Comparison of ENCODE assay signal across 8 cellular contexts in the genomic region with DNA sequence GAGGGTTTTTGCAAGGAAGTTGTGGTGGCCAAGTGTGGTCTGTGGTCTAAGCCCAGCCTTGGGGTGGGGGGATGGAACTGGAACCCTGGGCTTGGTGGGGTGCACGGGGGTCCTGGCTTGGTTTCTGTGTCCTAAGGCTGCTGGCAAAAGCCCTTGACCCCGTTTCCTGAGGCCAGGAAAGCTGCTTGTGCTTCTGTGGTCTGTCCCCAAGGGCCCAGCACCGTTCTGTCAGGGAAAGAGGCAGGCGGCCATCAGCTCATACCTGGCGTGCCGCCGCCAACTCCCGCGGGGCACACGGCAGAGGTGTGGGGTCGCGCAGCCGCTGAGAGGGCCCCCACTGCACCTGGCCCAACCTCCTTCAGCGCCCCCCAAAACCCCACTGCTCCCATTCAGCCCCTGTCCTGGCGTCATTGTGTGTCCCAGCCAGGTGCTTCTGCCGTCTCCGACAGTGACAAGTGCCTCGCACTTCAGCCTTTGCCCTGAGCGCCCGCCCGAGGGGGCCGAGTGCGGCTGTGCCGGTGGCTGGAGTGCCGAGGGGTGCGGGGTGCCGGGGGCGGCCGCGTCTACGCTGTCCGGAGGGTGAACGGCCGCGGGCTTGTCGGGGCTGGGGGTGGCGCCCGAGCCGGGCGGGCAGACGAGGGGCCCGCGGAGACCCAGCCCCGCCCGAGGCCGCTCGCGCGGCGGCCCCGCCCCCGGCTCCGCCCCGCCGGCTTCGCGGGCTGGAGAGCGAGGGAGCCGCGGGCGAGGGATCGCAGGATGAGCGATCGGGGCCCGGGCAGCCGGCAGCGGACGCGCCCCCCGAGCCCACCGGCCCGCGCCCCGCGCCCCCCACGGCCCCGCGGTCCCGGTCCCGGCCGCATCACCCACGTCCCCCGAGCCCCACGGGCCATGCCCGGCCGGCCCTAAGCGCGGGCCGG. TPM values are rescaled to one million over a fixed set of nuclear protein-coding genes. Genes with fewer than 3 reads are reported as not detected.
DNase-seq lines count a peak whose midpoint lies in the region; ATAC-seq and TF ChIP-seq lines count a peak whose summit lies in the region.

CNIH2 (plus strand) TSS at position 701 of the 917 bp plus-strand sequence. CDS start 282 bp downstream, outside the sequence.

- H3K4me1 ChIP-seq in OCI-LY1 (ENCODE audit: insufficient read depth, low read length, severe bottlenecking) = peaks cover 14% of the 10 kb centered on the region
- H3K4me1 ChIP-seq in aorta (ENCODE audit: control insufficient read depth in 1 of 2, insufficient read depth in 2 of 2, low read length in 2 of 2) = no peaks in the 10 kb centered on the region

- intact Hi-C loops in aorta (cut with DNase I) = no loop called here

- no peaks in the 10 kb centered on the region for H3K36me3 Mint-ChIP-seq in activated naive CD8-positive, alpha-beta T cell

- peak; percentile 59 for DNase-seq in NCI-H82 (lab: John Stamatoyannopoulos, UW)
- no peak for DNase-seq in NCI-H82 treated with DMSO at 0.1 percent for 48 hours (lab: John Stamatoyannopoulos, UW; ENCODE audit: unreplicated experiment)
- peak; percentile 40 to 59 for DNase-seq in stimulated activated CD4-positive, alpha-beta T cell treated with anti-CD3 and anti-CD28 coated beads, Interleukin-4, amount 100 ng/mL, for 4 hours
- DNase-seq in SW 1271 (lab: John Stamatoyannopoulos, UW) = no peak
- no peak for DNase-seq in aorta

- H3K4me1 Mint-ChIP-seq in activated naive CD8-positive, alpha-beta T cell (ENCODE audit: low read depth) = peaks cover 19% of the 10 kb centered on the region

- H3K9ac ChIP-seq in OCI-LY1 (ENCODE audit: low read length) = no peak within 1 kb of the TSS; the same call in 1 of the 2 replicates

- H3K9me3 ChIP-seq in OCI-LY1 (ENCODE audit: low read length) (no peaks in the 10 kb centered on the region), aorta (ENCODE audit: control insufficient read depth, low read length) (no peaks in the 10 kb centered on the region)

- H3K36me3 ChIP-seq in OCI-LY1 (ENCODE audit: insufficient read depth, low read length) = peaks cover 34% of the 10 kb centered on the region
- H3K36me3 ChIP-seq in aorta (ENCODE audit: control insufficient read depth in 1 of 2, insufficient read depth in 2 of 2, low read length in 1 of 2) = peaks cover 2 to 6% of the 10 kb centered on the region in 2 donors

- TF ChIP-seq CTCF in OCI-LY1 (IDR thresholded peaks at IDR 0.05; ENCODE audit: low read length) = no peak

- H3K9me3 Mint-ChIP-seq in activated naive CD8-positive, alpha-beta T cell (ENCODE audit: low read depth) = no peaks in the 10 kb centered on the region

- 0 out of 2 replicates have a peak, but pooled peaks cover 5% of the 10 kb centered on the region for H3F3A ChIP-seq in OCI-LY1 (ENCODE audit: insufficient read depth, low read length)

- no peaks in the 10 kb centered on the region for H4K20me1 ChIP-seq in OCI-LY1 (ENCODE audit: insufficient read depth, low read length)

- no peaks in the 10 kb centered on the region for H3K27me3 Mint-ChIP-seq in activated naive CD8-positive, alpha-beta T cell

- 7 to 9% methylated on average over 60 to 89 of the region's 89 CpGs for WGBS in aorta, 2 donors

- H3K27ac ChIP-seq in OCI-LY1 (ENCODE audit: low read depth, low read length, poor library complexity, severe bottlenecking) = no peak within 1 kb of the TSS
- no peak within 1 kb of the TSS for H3K27ac ChIP-seq in aorta (ENCODE audit: low read depth in 1 of 2, low read length in 2 of 2)

- H3K4me3 ChIP-seq in OCI-LY1 (ENCODE audit: low read depth, low read length, poor library complexity, severe bottlenecking) (peak within 1 kb of the TSS; percentile 49), iPS-11a (ENCODE audit: low read depth, low read length) (peak within 1 kb of the TSS; percentile 41), aorta (ENCODE audit: low read length in 2 of 2) (no peak within 1 kb of the TSS)

- no peaks in the 10 kb centered on the region for H3K9me2 ChIP-seq in OCI-LY1 (ENCODE audit: low read depth, low read length)

- no peaks in the 10 kb centered on the region for H3K79me2 ChIP-seq in OCI-LY1 (ENCODE audit: insufficient read depth, low read length)

- no peak within 1 kb of the TSS for H3K27ac Mint-ChIP-seq in activated naive CD8-positive, alpha-beta T cell

- H3K4me3 Mint-ChIP-seq in activated naive CD8-positive, alpha-beta T cell = peak within 1 kb of the TSS; percentile 71

- peak within 1 kb of the TSS; percentile 61 for H3K4me2 ChIP-seq in OCI-LY1 (ENCODE audit: low read length)

- H3K27me3 ChIP-seq in OCI-LY1 (ENCODE audit: insufficient read depth, low read length) = no peaks in the 10 kb centered on the region
- no peaks in the 10 kb centered on the region for H3K27me3 ChIP-seq in aorta (ENCODE audit: control insufficient read depth in 1 of 2, insufficient read depth in 2 of 2, low read length in 1 of 2)

- no peak within 1 kb of the TSS for H2AFZ ChIP-seq in OCI-LY1 (ENCODE audit: low read length)

- ATAC-seq in aorta (ENCODE audit: low FRiP score) = no peak

RNA-seq across cellular contexts. Expression of gene CNIH2, which starts in this region (rescaled TPM):
- total RNA-seq in aorta = 1 to 10 TPM in 1 of 2 donors, under 1 TPM in 1; 0.75 to 1.1 TPM
- polyA plus RNA-seq in aorta = under 1 TPM in 1 of 2 donors, not detected in 1; 0.18 TPM

Comparison
In these comparisons a context has a peak if more than half of its experiments do, and no peak if none do; other contexts are left out.
1. DNase-seq: peak in NCI-H82 (single experiment) and stimulated activated CD4-positive, alpha-beta T cell treated with anti-CD3 and anti-CD28 coated beads, Interleukin-4, amount 100 ng/mL, for 4 hours (2 of 2); none in NCI-H82 treated with DMSO at 0.1 percent for 48 hours (single experiment), SW 1271 (0 of 2) and aorta (0 of 2).
2. H3K4me3 ChIP-seq: peak in OCI-LY1 (single experiment) and iPS-11a (single experiment); none in aorta (0 of 2).